Comparison of ENCODE assay signal across 9 cellular contexts in genomic region chr4:143359794-143360193, GRCh38. TPM values are rescaled to one million over a fixed set of nuclear protein-coding genes. Genes with fewer than 3 reads are reported as not detected.
A peak's percentile ranks its signal among the peaks of the same experiment; 100 is the strongest.
DNase-seq lines count a peak whose midpoint lies in the region; TF ChIP-seq lines count a peak whose summit lies in the region.
"Had no signal": no experiment of that assay in that cellular context is flagged by ENCODE, and none has a peak within 500 bp of the region (broad histone marks: within the 10 kb centered on the region; RNA-seq: fewer than 3 reads in every experiment).

No MANE protein-coding gene starts in this region.

- H3K9me3 ChIP-seq in breast epithelium = no peaks in the 10 kb centered on the region
- no peaks in the 10 kb centered on the region for H3K9me3 ChIP-seq in effector memory CD4-positive, alpha-beta T cell (ENCODE audit: control insufficient read depth, low read length)
- H3K9me3 ChIP-seq: SJCRH30 had no signal

- H3K27ac Mint-ChIP-seq in osteocyte (ENCODE audit: unreplicated experiment) = peak overlapping the region; percentile 80

- DNase-seq in EL (peak; percentile 7), KG1 (lab: John Stamatoyannopoulos, UW) (peak; percentile 43), breast epithelium (ENCODE audit: low spot score in 2 of 2) (no peak), osteocyte (ENCODE audit: extremely low spot score, unreplicated experiment) (no peak), GM10248 (ENCODE audit: extremely low spot score) (no peak), NCI-H82 treated with DMSO at 0.1 percent for 48 hours (lab: John Stamatoyannopoulos, UW; ENCODE audit: unreplicated experiment) (no peak), mesenteric fat pad (ENCODE audit: low spot score) (no peak)
- DNase-seq in effector memory CD4-positive, alpha-beta T cell = no peak
- DNase-seq: SJCRH30 had no signal

- peak overlapping the region in 1 of 3 donors; percentile 20 for H3K4me3 ChIP-seq in breast epithelium
- no peak overlapping the region for H3K4me3 ChIP-seq in effector memory CD4-positive, alpha-beta T cell (ENCODE audit: insufficient read depth, low read depth, low read length, poor library complexity, severe bottlenecking)
- H3K4me3 ChIP-seq: SJCRH30 had no signal

- no peak for TF ChIP-seq POLR2A in breast epithelium (IDR thresholded peaks at IDR 0.05)

- POLR2A ChIA-PET in GM10248 (lab: Yijun Ruan, JAX) = no interaction called here

- TF ChIP-seq CTCF in breast epithelium (IDR thresholded peaks at IDR 0.05) (no peak), osteocyte (IDR thresholded peaks at IDR 0.05) (no peak), GM10248 (IDR thresholded peaks at IDR 0.05; ENCODE audit: control extremely low read depth, extremely low read depth, low read depth, missing control alignments) (no peak)

- no peaks in the 10 kb centered on the region for H3K27me3 Mint-ChIP-seq in osteocyte (ENCODE audit: unreplicated experiment)

- CTCF ChIA-PET in GM10248 (lab: Yijun Ruan, JAX) = interaction anchor here (1.2 to 1.9 kb wide), 2 partner anchors 17 to 111 kb away, joined by 3 to 8 read pairs; no protein-coding TSS in a partner anchor

- H3K27me3 ChIP-seq in breast epithelium = no peaks in the 10 kb centered on the region
- no peaks in the 10 kb centered on the region for H3K27me3 ChIP-seq in effector memory CD4-positive, alpha-beta T cell (replicated peaks; ENCODE audit: control insufficient read depth, insufficient read depth, low read length, poor library complexity, severe bottlenecking)
- H3K27me3 ChIP-seq: SJCRH30 had no signal

- intact Hi-C loops in breast epithelium (cut with DNase I; ENCODE audit: low total_unique reads) = no loop called here

- peaks cover 66% of the 10 kb centered on the region for H3K4me1 Mint-ChIP-seq in osteocyte (ENCODE audit: unreplicated experiment)

- peak overlapping the region; percentile 78 to 85 for H3K27ac ChIP-seq in breast epithelium
- no peak overlapping the region for H3K27ac ChIP-seq in effector memory CD4-positive, alpha-beta T cell (ENCODE audit: insufficient read depth, low read length, poor library complexity, severe bottlenecking)
- H3K27ac ChIP-seq: SJCRH30 had no signal

- peaks cover 3% of the 10 kb centered on the region for H3K9me3 Mint-ChIP-seq in osteocyte (ENCODE audit: unreplicated experiment)

- peaks cover 2 to 18% of the 10 kb centered on the region in 2 donors for H3K4me1 ChIP-seq in breast epithelium
- no peaks in the 10 kb centered on the region for H3K4me1 ChIP-seq in effector memory CD4-positive, alpha-beta T cell (ENCODE audit: control insufficient read depth, insufficient read depth, low read length, poor library complexity, severe bottlenecking)
- H3K4me1 ChIP-seq: SJCRH30 had no signal

- H3K36me3 Mint-ChIP-seq in osteocyte (ENCODE audit: unreplicated experiment) = peaks cover 3% of the 10 kb centered on the region

- H3K36me3 ChIP-seq in breast epithelium = no peaks in the 10 kb centered on the region
- no peaks in the 10 kb centered on the region for H3K36me3 ChIP-seq in effector memory CD4-positive, alpha-beta T cell (ENCODE audit: control insufficient read depth, insufficient read depth, low read length)
- H3K36me3 ChIP-seq: SJCRH30 had no signal

- peak overlapping the region; percentile 3 for H3K4me3 Mint-ChIP-seq in osteocyte (ENCODE audit: unreplicated experiment)

RNA-seq across cellular contexts. Expression of gene GAB1, which starts 23.1 kb away (rescaled TPM):
- 10 to 100 TPM; 24.8 to 67.5 (median 38.7) TPM for total RNA-seq in breast epithelium
- 32.6 and 40.0 TPM in 2 replicates for total RNA-seq in osteocyte
- total RNA-seq in mesenteric fat pad = 30.2 TPM

Comparison
In these comparisons a context has a peak if more than half of its experiments do, and no peak if none do; other contexts are left out.
1. DNase-seq: peak in EL (single experiment) and KG1 (single experiment); none in breast epithelium (0 of 2), osteocyte (single experiment), GM10248 (single experiment), NCI-H82 treated with DMSO at 0.1 percent for 48 hours (single experiment), mesenteric fat pad (single experiment) and effector memory CD4-positive, alpha-beta T cell (0 of 3).